Comparison of ENCODE assay signal across 1 cellular context in the genomic region with DNA sequence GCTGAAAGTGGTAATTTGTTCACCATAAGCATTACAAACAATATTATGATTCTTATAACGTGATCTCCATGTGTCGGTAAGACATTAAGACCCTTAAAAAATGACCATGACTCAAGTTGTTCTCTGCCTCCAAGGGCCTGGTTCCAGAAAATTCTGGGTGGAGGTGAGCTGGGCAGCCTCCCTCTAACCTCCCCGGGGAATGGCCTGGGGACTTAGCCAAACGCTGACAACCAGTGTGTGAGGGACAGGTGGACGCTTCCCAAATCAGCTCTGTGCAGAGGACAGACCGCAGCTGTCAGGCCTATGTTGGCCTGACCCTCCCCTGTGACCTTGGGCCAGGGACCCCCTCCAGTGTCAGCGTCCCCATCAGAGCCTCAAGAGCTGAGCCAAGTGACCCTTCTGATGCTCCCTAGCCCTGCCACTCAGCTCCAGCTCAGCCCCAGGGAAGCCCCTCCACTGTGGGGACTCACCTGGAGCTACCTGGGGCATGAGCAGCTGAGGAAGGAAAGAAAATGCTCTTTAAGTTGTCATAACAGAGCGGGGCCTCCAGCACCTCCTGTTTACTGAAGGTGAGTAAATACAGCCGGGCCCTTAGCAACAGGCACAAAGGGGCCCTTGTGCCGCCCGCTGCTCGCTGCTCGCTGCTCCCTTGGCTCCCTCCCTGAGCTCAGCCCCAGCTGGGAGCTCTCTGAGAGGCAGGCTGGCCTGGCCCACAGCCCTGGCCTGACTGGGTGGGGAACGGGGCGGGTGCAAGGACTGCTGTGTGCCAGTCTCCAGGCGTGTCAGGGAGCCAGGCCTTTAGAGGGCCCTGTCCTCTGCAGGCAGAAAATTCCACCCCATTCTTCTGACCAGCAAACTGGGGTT.
TF ChIP-seq lines count a peak whose summit lies in the region.

No MANE protein-coding gene starts in this region.

TF ChIP-seq in H1, 55 proteins besides CTCF, POLR2A, EP300 and RAD21 (continued from another document):
- TF ChIP-seq POLR2AphosphoS5 (IDR thresholded peaks at IDR 0.05; ENCODE audit: low read depth, low read length) = no peak
- TF ChIP-seq CTBP2 (IDR thresholded peaks at IDR 0.05; ENCODE audit: borderline replicate concordance, insufficient read depth, insufficient read length, low read length) = no peak
- no peak for TF ChIP-seq CHD2 (IDR thresholded peaks at IDR 0.05; ENCODE audit: low read length)
- no peak for TF ChIP-seq SIX5 (IDR thresholded peaks at IDR 0.05; ENCODE audit: low read depth, low read length)
- TF ChIP-seq JUND (IDR thresholded peaks at IDR 0.05; ENCODE audit: low read length) = no peak
- TF ChIP-seq SRF (IDR thresholded peaks at IDR 0.05; ENCODE audit: low read depth, low read length) = no peak
- TF ChIP-seq, protein P1, sequence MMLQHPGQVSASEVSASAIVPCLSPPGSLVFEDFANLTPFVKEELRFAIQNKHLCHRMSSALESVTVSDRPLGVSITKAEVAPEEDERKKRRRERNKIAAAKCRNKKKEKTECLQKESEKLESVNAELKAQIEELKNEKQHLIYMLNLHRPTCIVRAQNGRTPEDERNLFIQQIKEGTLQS (IDR thresholded peaks at IDR 0.05; ENCODE audit: insufficient read depth, low read depth, low read length) = no peak
- no peak for TF ChIP-seq PHF8 (conservative IDR thresholded peaks at IDR 0.05; ENCODE audit: low read depth, low read length)
- TF ChIP-seq NANOG (IDR thresholded peaks at IDR 0.05; ENCODE audit: insufficient read depth, low read depth, low read length, poor library complexity, severe bottlenecking) = no peak
- TF ChIP-seq EZH2 (IDR thresholded peaks at IDR 0.05; ENCODE audit: low read depth, low read length, severe bottlenecking) = no peak
- no peak for TF ChIP-seq GTF2F1 (IDR thresholded peaks at IDR 0.05; ENCODE audit: borderline replicate concordance, low read depth, low read length)
- no peak for TF ChIP-seq SP2 (IDR thresholded peaks at IDR 0.05; ENCODE audit: low read length)
- TF ChIP-seq, protein P2, sequence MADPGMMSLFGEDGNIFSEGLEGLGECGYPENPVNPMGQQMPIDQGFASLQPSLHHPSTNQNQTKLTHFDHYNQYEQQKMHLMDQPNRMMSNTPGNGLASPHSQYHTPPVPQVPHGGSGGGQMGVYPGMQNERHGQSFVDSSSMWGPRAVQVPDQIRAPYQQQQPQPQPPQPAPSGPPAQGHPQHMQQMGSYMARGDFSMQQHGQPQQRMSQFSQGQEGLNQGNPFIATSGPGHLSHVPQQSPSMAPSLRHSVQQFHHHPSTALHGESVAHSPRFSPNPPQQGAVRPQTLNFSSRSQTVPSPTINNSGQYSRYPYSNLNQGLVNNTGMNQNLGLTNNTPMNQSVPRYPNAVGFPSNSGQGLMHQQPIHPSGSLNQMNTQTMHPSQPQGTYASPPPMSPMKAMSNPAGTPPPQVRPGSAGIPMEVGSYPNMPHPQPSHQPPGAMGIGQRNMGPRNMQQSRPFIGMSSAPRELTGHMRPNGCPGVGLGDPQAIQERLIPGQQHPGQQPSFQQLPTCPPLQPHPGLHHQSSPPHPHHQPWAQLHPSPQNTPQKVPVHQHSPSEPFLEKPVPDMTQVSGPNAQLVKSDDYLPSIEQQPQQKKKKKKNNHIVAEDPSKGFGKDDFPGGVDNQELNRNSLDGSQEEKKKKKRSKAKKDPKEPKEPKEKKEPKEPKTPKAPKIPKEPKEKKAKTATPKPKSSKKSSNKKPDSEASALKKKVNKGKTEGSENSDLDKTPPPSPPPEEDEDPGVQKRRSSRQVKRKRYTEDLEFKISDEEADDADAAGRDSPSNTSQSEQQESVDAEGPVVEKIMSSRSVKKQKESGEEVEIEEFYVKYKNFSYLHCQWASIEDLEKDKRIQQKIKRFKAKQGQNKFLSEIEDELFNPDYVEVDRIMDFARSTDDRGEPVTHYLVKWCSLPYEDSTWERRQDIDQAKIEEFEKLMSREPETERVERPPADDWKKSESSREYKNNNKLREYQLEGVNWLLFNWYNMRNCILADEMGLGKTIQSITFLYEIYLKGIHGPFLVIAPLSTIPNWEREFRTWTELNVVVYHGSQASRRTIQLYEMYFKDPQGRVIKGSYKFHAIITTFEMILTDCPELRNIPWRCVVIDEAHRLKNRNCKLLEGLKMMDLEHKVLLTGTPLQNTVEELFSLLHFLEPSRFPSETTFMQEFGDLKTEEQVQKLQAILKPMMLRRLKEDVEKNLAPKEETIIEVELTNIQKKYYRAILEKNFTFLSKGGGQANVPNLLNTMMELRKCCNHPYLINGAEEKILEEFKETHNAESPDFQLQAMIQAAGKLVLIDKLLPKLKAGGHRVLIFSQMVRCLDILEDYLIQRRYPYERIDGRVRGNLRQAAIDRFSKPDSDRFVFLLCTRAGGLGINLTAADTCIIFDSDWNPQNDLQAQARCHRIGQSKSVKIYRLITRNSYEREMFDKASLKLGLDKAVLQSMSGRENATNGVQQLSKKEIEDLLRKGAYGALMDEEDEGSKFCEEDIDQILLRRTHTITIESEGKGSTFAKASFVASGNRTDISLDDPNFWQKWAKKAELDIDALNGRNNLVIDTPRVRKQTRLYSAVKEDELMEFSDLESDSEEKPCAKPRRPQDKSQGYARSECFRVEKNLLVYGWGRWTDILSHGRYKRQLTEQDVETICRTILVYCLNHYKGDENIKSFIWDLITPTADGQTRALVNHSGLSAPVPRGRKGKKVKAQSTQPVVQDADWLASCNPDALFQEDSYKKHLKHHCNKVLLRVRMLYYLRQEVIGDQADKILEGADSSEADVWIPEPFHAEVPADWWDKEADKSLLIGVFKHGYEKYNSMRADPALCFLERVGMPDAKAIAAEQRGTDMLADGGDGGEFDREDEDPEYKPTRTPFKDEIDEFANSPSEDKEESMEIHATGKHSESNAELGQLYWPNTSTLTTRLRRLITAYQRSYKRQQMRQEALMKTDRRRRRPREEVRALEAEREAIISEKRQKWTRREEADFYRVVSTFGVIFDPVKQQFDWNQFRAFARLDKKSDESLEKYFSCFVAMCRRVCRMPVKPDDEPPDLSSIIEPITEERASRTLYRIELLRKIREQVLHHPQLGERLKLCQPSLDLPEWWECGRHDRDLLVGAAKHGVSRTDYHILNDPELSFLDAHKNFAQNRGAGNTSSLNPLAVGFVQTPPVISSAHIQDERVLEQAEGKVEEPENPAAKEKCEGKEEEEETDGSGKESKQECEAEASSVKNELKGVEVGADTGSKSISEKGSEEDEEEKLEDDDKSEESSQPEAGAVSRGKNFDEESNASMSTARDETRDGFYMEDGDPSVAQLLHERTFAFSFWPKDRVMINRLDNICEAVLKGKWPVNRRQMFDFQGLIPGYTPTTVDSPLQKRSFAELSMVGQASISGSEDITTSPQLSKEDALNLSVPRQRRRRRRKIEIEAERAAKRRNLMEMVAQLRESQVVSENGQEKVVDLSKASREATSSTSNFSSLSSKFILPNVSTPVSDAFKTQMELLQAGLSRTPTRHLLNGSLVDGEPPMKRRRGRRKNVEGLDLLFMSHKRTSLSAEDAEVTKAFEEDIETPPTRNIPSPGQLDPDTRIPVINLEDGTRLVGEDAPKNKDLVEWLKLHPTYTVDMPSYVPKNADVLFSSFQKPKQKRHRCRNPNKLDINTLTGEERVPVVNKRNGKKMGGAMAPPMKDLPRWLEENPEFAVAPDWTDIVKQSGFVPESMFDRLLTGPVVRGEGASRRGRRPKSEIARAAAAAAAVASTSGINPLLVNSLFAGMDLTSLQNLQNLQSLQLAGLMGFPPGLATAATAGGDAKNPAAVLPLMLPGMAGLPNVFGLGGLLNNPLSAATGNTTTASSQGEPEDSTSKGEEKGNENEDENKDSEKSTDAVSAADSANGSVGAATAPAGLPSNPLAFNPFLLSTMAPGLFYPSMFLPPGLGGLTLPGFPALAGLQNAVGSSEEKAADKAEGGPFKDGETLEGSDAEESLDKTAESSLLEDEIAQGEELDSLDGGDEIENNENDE (IDR thresholded peaks at IDR 0.05; ENCODE audit: insufficient replicate concordance, low read length) = no peak
- TF ChIP-seq CBX8 (IDR thresholded peaks at IDR 0.05; ENCODE audit: borderline replicate concordance, low read depth, low read length) = no peak
- TF ChIP-seq TAF1 (IDR thresholded peaks at IDR 0.05; ENCODE audit: low read depth, low read length) = no peak
- TF ChIP-seq, protein P3, sequence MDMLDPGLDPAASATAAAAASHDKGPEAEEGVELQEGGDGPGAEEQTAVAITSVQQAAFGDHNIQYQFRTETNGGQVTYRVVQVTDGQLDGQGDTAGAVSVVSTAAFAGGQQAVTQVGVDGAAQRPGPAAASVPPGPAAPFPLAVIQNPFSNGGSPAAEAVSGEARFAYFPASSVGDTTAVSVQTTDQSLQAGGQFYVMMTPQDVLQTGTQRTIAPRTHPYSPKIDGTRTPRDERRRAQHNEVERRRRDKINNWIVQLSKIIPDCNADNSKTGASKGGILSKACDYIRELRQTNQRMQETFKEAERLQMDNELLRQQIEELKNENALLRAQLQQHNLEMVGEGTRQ (IDR thresholded peaks at IDR 0.05; ENCODE audit: low read length) = no peak
- TF ChIP-seq CHD1 (IDR thresholded peaks at IDR 0.05; ENCODE audit: low read depth, low read length) = no peak
- TF ChIP-seq CBX5 (IDR thresholded peaks at IDR 0.05; ENCODE audit: low read depth, low read length) = no peak
- TF ChIP-seq POU5F1 (IDR thresholded peaks at IDR 0.05; ENCODE audit: low read depth, low read length) = no peak
- TF ChIP-seq SP1 (IDR thresholded peaks at IDR 0.05; ENCODE audit: low read depth, low read length) = peak; percentile 62; the same call in 1 of the 2 replicates
- TF ChIP-seq TBP (IDR thresholded peaks at IDR 0.05; ENCODE audit: low read depth, low read length) = no peak
- TF ChIP-seq RBBP5 (IDR thresholded peaks at IDR 0.05; ENCODE audit: borderline replicate concordance, low read depth, low read length) = peak; percentile 54; the same call in 1 of the 2 replicates
- TF ChIP-seq KDM1A (IDR thresholded peaks at IDR 0.05; ENCODE audit: borderline replicate concordance, low read length) = no peak
- TF ChIP-seq RFX5 (IDR thresholded peaks at IDR 0.05; ENCODE audit: borderline replicate concordance, low read depth, low read length) = no peak
- no peak for TF ChIP-seq ASH2L (IDR thresholded peaks at IDR 0.05; ENCODE audit: low read length)
